Comparison of ENCODE assay signal across 20 cellular contexts in the genomic region with DNA sequence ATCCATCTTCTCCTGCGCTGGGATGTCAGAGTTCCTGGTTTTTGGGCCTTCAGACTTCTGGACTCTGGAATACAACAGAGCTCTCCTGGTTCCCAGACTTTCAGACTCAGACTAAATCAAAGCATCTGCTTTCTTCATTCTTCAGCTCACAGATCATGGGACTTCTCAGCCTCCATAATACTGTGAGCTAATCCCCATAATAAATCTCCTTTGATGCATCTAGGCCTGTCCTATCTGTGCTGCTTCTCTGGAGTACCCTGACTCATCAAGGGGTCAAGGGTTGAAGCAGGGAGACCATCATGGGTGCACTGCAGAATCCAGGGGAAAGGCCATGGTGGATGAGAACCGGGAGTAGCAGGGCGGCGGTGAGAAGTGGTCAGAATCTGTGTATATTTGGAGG.
"Had no signal": no experiment of that assay in that cellular context is flagged by ENCODE, and none has a peak within 500 bp of the region (broad histone marks: within the 10 kb centered on the region; RNA-seq: fewer than 3 reads in every experiment).

No MANE protein-coding gene starts in this region.

- H3K4me3 ChIP-seq: breast epithelium, ovary, stomach, thyroid gland, upper lobe of left lung had no signal

- DNase-seq: activated B cell treated with CpG ODN at 0.5 μM for 24 hours; activated CD4-positive, alpha-beta T cell treated with anti-CD3 and anti-CD28 coated beads, Interleukin-2, amount 50 U/mL, for 1 hour; activated CD8-positive, alpha-beta memory T cell treated with anti-CD3 and anti-CD28 coated beads, Interleukin-2, amount 10 ng/mL, durations not matched to agents 7 days and 5 days; activated CD8-positive, alpha-beta T cell treated with anti-CD3 and anti-CD28 coated beads, Interleukin-2, amount 10 ng/mL, durations not matched to agents 7 days and 5 days; activated naive CD8-positive, alpha-beta T cell treated with anti-CD3 and anti-CD28 coated beads, Interleukin-2, amount 50 U/mL, for 24 hours; activated T-cell treated with anti-CD3 and anti-CD28 coated beads, Interleukin-2, amount 50 U/mL, for 48 hours; central memory CD4-positive, alpha-beta T cell; mammary epithelial cell; naive B cell; nephron progenitor cell; ovary; small intestine; stimulated activated CD4-positive, alpha-beta T cell treated with anti-CD3 and anti-CD28 coated beads, Interleukin-4, amount 100 ng/mL, for 4 hours; stimulated activated CD8-positive, alpha-beta memory T cell treated with anti-CD3 and anti-CD28 coated beads, Interleukin-4, amount 100 ng/mL, for 48 hours; stimulated activated naive B cell treated with anti-CD40 and anti-IgM and Interleukin-4, amounts not matched to agents 10 μg/mL and 1 μg/mL and 100 μg/mL, for 72 hours; stomach; T-helper 9 cell; thyroid gland; upper lobe of left lung had no signal
